ENCODE assay signal across 8 cellular contexts in genomic region chr3:178990293-178990692, GRCh38.
"Had no signal": no experiment of that assay in that cellular context is flagged by ENCODE, and none has a peak within 500 bp of the region (broad histone marks: within the 10 kb centered on the region; RNA-seq: fewer than 3 reads in every experiment).

No MANE protein-coding gene starts in this region.

- H3K27me3 Mint-ChIP-seq: IgD-negative memory B cell had no signal

- DNase-seq: GM23248, GOT3, H7 had no signal

- H3K36me3 ChIP-seq: HAP-1 had no signal

- H3K27ac Mint-ChIP-seq: IgD-negative memory B cell had no signal

- H3K4me3 ChIP-seq: GM23248, HAP-1 had no signal

- H3K4me1 Mint-ChIP-seq: IgD-negative memory B cell had no signal

- ATAC-seq: HCT116, HepG2 had no signal

- H3K9ac ChIP-seq: GM23248 had no signal

- H3K27ac ChIP-seq: GM23248, HL-60 had no signal
